Comparison of ENCODE assay signal across 16 cellular contexts in genomic region chr1:113934006-113934405, GRCh38. TPM values are rescaled to one million over a fixed set of nuclear protein-coding genes. Genes with fewer than 3 reads are reported as not detected.
DNase-seq lines count a peak whose midpoint lies in the region; ATAC-seq lines count a peak whose summit lies in the region.
"Had no signal": no experiment of that assay in that cellular context is flagged by ENCODE, and none has a peak within 500 bp of the region (broad histone marks: within the 10 kb centered on the region; RNA-seq: fewer than 3 reads in every experiment).

No MANE protein-coding gene starts in this region.

- peaks cover 89% of the 10 kb centered on the region for H3K4me1 Mint-ChIP-seq in stimulated activated naive CD8-positive, alpha-beta T cell treated with anti-CD3 and anti-CD28 coated beads, Interleukin-15, Interleukin-2, amounts not matched to agents 100 ng/mL and 50 ng/mL, for 24 hours (ENCODE audit: low read depth)
- peaks cover 83 to 85% (median 85%) of the 10 kb centered on the region in 3 donors for H3K4me1 Mint-ChIP-seq in T-cell
- peaks cover 50 to 74% of the 10 kb centered on the region in 2 donors for H3K4me1 Mint-ChIP-seq in effector memory CD8-positive, alpha-beta T cell (ENCODE audit: low read depth in 2 of 2)

- no peak for DNase-seq in stimulated activated naive CD8-positive, alpha-beta T cell treated with anti-CD3 and anti-CD28 coated beads, Interleukin-15, Interleukin-2, amounts not matched to agents 100 U/mL and 50 U/mL, for 24 hours
- DNase-seq in T-cell (no peak), NCI-H2107 treated with DMSO at 0.1 percent for 48 hours (lab: John Stamatoyannopoulos, UW; ENCODE audit: unreplicated experiment) (no peak), germinal center (ENCODE audit: low spot score) (no peak), activated gamma-delta T cell (lab: John Stamatoyannopoulos, UW) (no peak)
- no peak for DNase-seq in effector memory CD8-positive, alpha-beta T cell
- DNase-seq: endodermal cell; glutamatergic neuron; left colon; midbrain; NCI-H2107; NCI-H524 treated with DMSO at 0.1 percent for 48 hours; RPMI8226; stimulated activated CD4-positive, alpha-beta T cell treated with anti-CD3 and anti-CD28 coated beads, Interleukin-12 subunit alpha, Interleukin-12 subunit beta, amount 100 ng/mL, for 4 hours had no signal

- CTCF ChIA-PET in T-cell (lab: Charles Lee) = interaction anchor here in 1 of 2 donors (1.6 to 2.4 kb wide), 3 partner anchors 12 to 15 kb away, joined by 5 to 9 read pairs (median 7); no protein-coding TSS in a partner anchor

- no peaks in the 10 kb centered on the region for H3K27me3 Mint-ChIP-seq in stimulated activated naive CD8-positive, alpha-beta T cell treated with anti-CD3 and anti-CD28 coated beads, Interleukin-15, Interleukin-2, amounts not matched to agents 100 ng/mL and 50 ng/mL, for 24 hours
- H3K27me3 Mint-ChIP-seq in T-cell = no peaks in the 10 kb centered on the region
- H3K27me3 Mint-ChIP-seq in effector memory CD8-positive, alpha-beta T cell = no peaks in the 10 kb centered on the region

- peak overlapping the region; percentile 99 for H3K27ac Mint-ChIP-seq in stimulated activated naive CD8-positive, alpha-beta T cell treated with anti-CD3 and anti-CD28 coated beads, Interleukin-15, Interleukin-2, amounts not matched to agents 100 ng/mL and 50 ng/mL, for 24 hours
- peak overlapping the region; percentile 94 to 99 for H3K27ac Mint-ChIP-seq in T-cell
- peak overlapping the region; percentile 21 to 100 for H3K27ac Mint-ChIP-seq in effector memory CD8-positive, alpha-beta T cell
- H3K27ac Mint-ChIP-seq: endodermal cell, GM23338 had no signal

- peak overlapping the region; percentile 98 for H3K4me3 Mint-ChIP-seq in stimulated activated naive CD8-positive, alpha-beta T cell treated with anti-CD3 and anti-CD28 coated beads, Interleukin-15, Interleukin-2, amounts not matched to agents 100 ng/mL and 50 ng/mL, for 24 hours
- H3K4me3 Mint-ChIP-seq in T-cell = peak overlapping the region; percentile 89 to 97 (median 91)
- peak overlapping the region; percentile 92 to 93 for H3K4me3 Mint-ChIP-seq in effector memory CD8-positive, alpha-beta T cell
- H3K4me3 Mint-ChIP-seq: endodermal cell, GM23338 had no signal

- H3K9me3 Mint-ChIP-seq in stimulated activated naive CD8-positive, alpha-beta T cell treated with anti-CD3 and anti-CD28 coated beads, Interleukin-15, Interleukin-2, amounts not matched to agents 100 ng/mL and 50 ng/mL, for 24 hours = no peaks in the 10 kb centered on the region
- H3K9me3 Mint-ChIP-seq in T-cell = no peaks in the 10 kb centered on the region
- no peaks in the 10 kb centered on the region for H3K9me3 Mint-ChIP-seq in effector memory CD8-positive, alpha-beta T cell
- H3K9me3 Mint-ChIP-seq: GM23338 had no signal

- ATAC-seq in stimulated activated naive CD8-positive, alpha-beta T cell treated with anti-CD3 and anti-CD28 coated beads, Interleukin-15, Interleukin-2, amounts not matched to agents 100 U/mL and 50 U/mL, for 24 hours = no peak
- no peak for ATAC-seq in T-cell (replicated peaks in 1 of 4)
- no peak for ATAC-seq in effector memory CD8-positive, alpha-beta T cell (replicated peaks)
- ATAC-seq: GM23338, left colon had no signal

- H3K36me3 Mint-ChIP-seq in stimulated activated naive CD8-positive, alpha-beta T cell treated with anti-CD3 and anti-CD28 coated beads, Interleukin-15, Interleukin-2, amounts not matched to agents 100 ng/mL and 50 ng/mL, for 24 hours (ENCODE audit: low read depth) = peaks cover 37% of the 10 kb centered on the region
- peaks cover 22% of the 10 kb centered on the region for H3K36me3 Mint-ChIP-seq in T-cell
- peaks cover 65% of the 10 kb centered on the region for H3K36me3 Mint-ChIP-seq in effector memory CD8-positive, alpha-beta T cell (ENCODE audit: insufficient read depth)

- POLR2A ChIA-PET in T-cell (lab: Charles Lee) = interaction anchor here (0.5 to 9.2 kb wide), 8 partner anchors 12 to 402 kb away, joined by 3 to 221 read pairs (median 6); no protein-coding TSS in a partner anchor

RNA-seq across cellular contexts. Expression of gene HIPK1, which starts 4.9 kb away (rescaled TPM):
- total RNA-seq in T-cell = 100 to 1,000 TPM in 4 of 5 donors, 10 to 100 TPM in 1; 99.5 to 189 (median 103) TPM

RNA-seq across cellular contexts. Expression of gene DCLRE1B, which starts 28.9 kb away (rescaled TPM):
- total RNA-seq in T-cell = 1 to 10 TPM; 5.6 to 6.1 (median 5.9) TPM

RNA-seq across cellular contexts. Expression of gene AP4B1, which starts 29.4 kb away (rescaled TPM):
- total RNA-seq in T-cell = 10 to 100 TPM; 57.8 to 66.4 (median 61.5) TPM

RNA-seq across cellular contexts. Expression of gene OLFML3, which starts 45.3 kb away (rescaled TPM):
- total RNA-seq in T-cell = 1 to 10 TPM in 1 of 5 donors, under 1 TPM in 4; 0.23 to 1.2 (median 0.63) TPM

RNA-seq across cellular contexts. Expression of gene BCL2L15, which starts 46.6 kb away (rescaled TPM):
- 1 to 10 TPM; 1.2 to 5.8 (median 1.7) TPM for total RNA-seq in T-cell
- total RNA-seq: GM23338 had no signal
